Comparison of ENCODE assay signal across 20 cellular contexts in the genomic region with DNA sequence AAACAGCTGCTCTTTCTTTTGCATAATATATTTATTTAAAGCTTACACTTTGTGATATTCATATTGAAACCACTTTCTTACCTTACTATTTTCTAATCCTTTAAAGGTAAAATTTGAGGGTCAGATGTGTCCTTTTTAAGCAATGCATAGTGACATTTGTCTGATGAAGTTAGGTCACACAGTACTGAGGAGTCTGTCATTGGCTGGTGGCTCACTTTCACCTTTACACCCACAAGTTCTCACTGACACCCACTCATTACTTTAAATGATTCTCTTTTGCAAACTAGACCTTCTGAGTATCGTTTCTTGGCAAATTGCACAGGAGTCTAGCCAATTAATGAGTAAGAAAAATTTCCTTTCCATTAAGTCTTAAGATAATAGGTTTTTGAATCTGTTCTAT.
DNase-seq lines count a peak whose midpoint lies in the region; ATAC-seq and TF ChIP-seq lines count a peak whose summit lies in the region.
"Had no signal": no experiment of that assay in that cellular context is flagged by ENCODE, and none has a peak within 500 bp of the region (broad histone marks: within the 10 kb centered on the region; RNA-seq: fewer than 3 reads in every experiment).

No MANE protein-coding gene starts in this region.

- ATAC-seq in GM18867 (IDR thresholded peaks at IDR 0.05; ENCODE audit: unreplicated experiment), result peak; percentile 54
- peak; percentile 57 for ATAC-seq in GM21529 (IDR thresholded peaks at IDR 0.05; ENCODE audit: unreplicated experiment)
- ATAC-seq in HG02938 (IDR thresholded peaks at IDR 0.05; ENCODE audit: unreplicated experiment), result peak; percentile 62
- ATAC-seq in HG03575 (IDR thresholded peaks at IDR 0.05; ENCODE audit: extremely low read depth, insufficient number of reproducible peaks, low FRiP score, unreplicated experiment), result peak; percentile 34
- ATAC-seq in GM21526 (IDR thresholded peaks at IDR 0.05; ENCODE audit: low FRiP score, unreplicated experiment), result no peak
- ATAC-seq: HepG2, T-helper 17 cell had no signal

- no peak for TF ChIP-seq CTCF in coronary artery (IDR thresholded peaks at IDR 0.05)

- no peak overlapping the region for H3K4me3 ChIP-seq in coronary artery
- H3K4me3 ChIP-seq: MG63 had no signal

- no peak overlapping the region for H3K27ac ChIP-seq in coronary artery

- no peak for DNase-seq in SKM-1 treated with dmso at 0.1 percent for 144 hours (lab: John Stamatoyannopoulos, UW; ENCODE audit: unreplicated experiment)
- no peak for DNase-seq in coronary artery (ENCODE audit: low spot score)
- DNase-seq in NCI-H128 (lab: John Stamatoyannopoulos, UW; ENCODE audit: unreplicated experiment), result no peak
- DNase-seq: ACHN; CD4-positive, alpha-beta T cell; DMS79; HCEC 1CT; MG63; NCI-H1092 treated with DMSO at 0.1 percent for 48 hours; NCI-H187 treated with DMSO at 0.1 percent for 48 hours; NCI-H510A; NCI-H82; SHP77 treated with DMSO at 0.1 percent for 48 hours; T-helper 17 cell had no signal
